In genomic region chr3:158205994-158206393, GRCh38 we compare ENCODE assay signal across 19 cellular contexts.
DNase-seq lines count a peak whose midpoint lies in the region; ATAC-seq, FAIRE-seq and TF ChIP-seq lines count a peak whose summit lies in the region.
"Had no signal": no experiment of that assay in that cellular context is flagged by ENCODE, and none has a peak within 500 bp of the region (broad histone marks: within the 10 kb centered on the region; RNA-seq: fewer than 3 reads in every experiment).

No MANE protein-coding gene starts in this region.

- no peaks in the 10 kb centered on the region for H3K9me1 ChIP-seq in K562 (ENCODE audit: control insufficient read depth, insufficient read depth, low read length)

- H2AFZ ChIP-seq in K562 (ENCODE audit: low read depth, low read length) = no peak overlapping the region

- ATAC-seq in GM18870 (IDR thresholded peaks at IDR 0.05; ENCODE audit: unreplicated experiment) (peak; percentile 72), GM21447 (IDR thresholded peaks at IDR 0.05; ENCODE audit: unreplicated experiment) (peak; percentile 56), HG02884 (IDR thresholded peaks at IDR 0.05; ENCODE audit: unreplicated experiment) (peak; percentile 76), K562 (no peak), foreskin keratinocyte (no peak)
- ATAC-seq: activated CD8-positive, alpha-beta memory T cell treated with anti-CD3 and anti-CD28 coated beads, Interleukin-2, amount 10 ng/mL, durations not matched to agents 7 days and 5 days; left ventricle myocardium superior had no signal

- H3K27me3 ChIP-seq in K562 (ENCODE audit: control insufficient read depth in 2 of 2, insufficient read depth in 2 of 2, low read length in 2 of 2) (no peaks in the 10 kb centered on the region), foreskin keratinocyte (no peaks in the 10 kb centered on the region)
- H3K27me3 ChIP-seq: cardiac muscle cell, esophagus muscularis mucosa, testis had no signal

- H3K79me2 ChIP-seq in K562 (ENCODE audit: control insufficient read depth, insufficient read depth, low read length) = peaks cover 6% of the 10 kb centered on the region; the same call in 1 of the 3 replicates

- TF ChIP-seq CTCF in K562 (IDR thresholded peaks at IDR 0.05 in 2 of 3, conservative IDR thresholded peaks at IDR 0.05 in 1 of 3; ENCODE audit: insufficient read depth in 2 of 3, low read depth in 1 of 3, low read length in 3 of 3) (no peak), foreskin keratinocyte (conservative IDR thresholded peaks at IDR 0.05) (no peak)

- no peak overlapping the region for H3K9ac ChIP-seq in K562 (ENCODE audit: insufficient read depth in 1 of 2, low read depth in 2 of 2, low read length in 2 of 2)

- intact Hi-C loops in K562 (cut with micrococcal nuclease) = no loop called here

- H3K36me3 ChIP-seq in K562 (ENCODE audit: control insufficient read depth, insufficient read depth, low read length) = no peaks in the 10 kb centered on the region
- H3K36me3 ChIP-seq: cardiac muscle cell, esophagus muscularis mucosa had no signal

- no peak for DNase-seq in K562 (ENCODE audit: extremely low read depth in 1 of 4, low spot score in 3 of 4)
- no peak for DNase-seq in activated CD8-positive, alpha-beta memory T cell treated with anti-CD3 and anti-CD28 coated beads, Interleukin-2, amount 50 U/mL, for 48 hours
- no peak for DNase-seq in stimulated activated naive CD4-positive, alpha-beta T cell (lab: John Stamatoyannopoulos, UW)
- no peak for DNase-seq in foreskin keratinocyte
- no peak for DNase-seq in OCI-M1 (lab: John Stamatoyannopoulos, UW)
- DNase-seq: activated CD4-positive, alpha-beta T cell treated with anti-CD3 and anti-CD28 coated beads for 1 hour; activated CD8-positive, alpha-beta memory T cell treated with anti-CD3 and anti-CD28 coated beads, Interleukin-2, amount 10 ng/mL, durations not matched to agents 7 days and 5 days; effector CD4-positive, alpha-beta T cell; GOT3; immature natural killer cell; left ventricle myocardium superior; NCI-H2029; NCI-H446; testis had no signal

- WGBS in K562 (ENCODE audit: insufficient coverage, low coverage, missing lambda C conversion rate) = 81% methylated on average over 2 of the region's 2 CpGs

- in situ Hi-C loops in K562 (cut with MboI) = no loop called here

- H3K27ac ChIP-seq in K562 (ENCODE audit: extremely low read depth, low read depth, low read length) (no peak overlapping the region), foreskin keratinocyte (no peak overlapping the region)
- H3K27ac ChIP-seq: cardiac muscle cell, esophagus muscularis mucosa, testis had no signal

- POLR2A ChIA-PET in K562 (lab: Yijun Ruan, JAX) = interaction anchor here (0.9 kb wide), 1 partner anchor 7 kb away, joined by 3 read pairs; no protein-coding TSS in a partner anchor

- H3K4me2 ChIP-seq in K562 (ENCODE audit: insufficient read depth, low read length) = no peak overlapping the region

- BruUV-seq in K562 (replicated peaks; lab: Mats Ljungman, UMichigan) = no TSS peak

- TF ChIP-seq RAD21 in K562 (CRISPR knock-in tag; conservative IDR thresholded peaks at IDR 0.05 in 1 of 2, IDR thresholded peaks at IDR 0.05 in 1 of 2) = no peak

- FAIRE-seq in K562 (lab: Jason Lieb, UNC) = no peak

- TF ChIP-seq POLR2A in K562 (conservative IDR thresholded peaks at IDR 0.05) = no peak

- H3K4me1 ChIP-seq in K562 (replicated peaks in 1 of 2; ENCODE audit: control insufficient read depth in 2 of 2, insufficient read depth in 2 of 2, low read length in 2 of 2) (no peaks in the 10 kb centered on the region), foreskin keratinocyte (no peaks in the 10 kb centered on the region)
- H3K4me1 ChIP-seq: esophagus muscularis mucosa, testis had no signal

- H4K20me1 ChIP-seq in K562 (replicated peaks; ENCODE audit: control insufficient read depth, insufficient read depth, low read length) = no peaks in the 10 kb centered on the region

- CTCF ChIA-PET in K562 (lab: Yijun Ruan, JAX; ENCODE audit: low intra/inter-chr PET ratio) = no interaction called here

- no peak for TF ChIP-seq EP300 in K562 (IDR thresholded peaks at IDR 0.05; ENCODE audit: low read length)

- no peak overlapping the region for H3K4me3 ChIP-seq in K562
- H3K4me3 ChIP-seq: cardiac muscle cell, esophagus muscularis mucosa, testis had no signal

- peaks cover 4% of the 10 kb centered on the region; the same call in 1 of the 2 replicates for H3K9me3 ChIP-seq in K562 (replicated peaks; ENCODE audit: control insufficient read depth, insufficient read depth, low read depth, low read length)
- H3K9me3 ChIP-seq: testis had no signal

TF ChIP-seq in K562, 482 proteins besides CTCF, POLR2A, EP300 and RAD21:
- TF ChIP-seq SMAD4 (CRISPR knock-in tag; conservative IDR thresholded peaks at IDR 0.05) (no peak), HMBOX1 (IDR thresholded peaks at IDR 0.05) (peak; percentile 54; the same call in 1 of the 2 replicates)

Comparison
In these comparisons a context has a peak if more than half of its experiments do, and no peak if none do; other contexts are left out.
1. ATAC-seq: peak in GM18870 (single experiment), GM21447 (single experiment) and HG02884 (single experiment); none in K562 (single experiment) and foreskin keratinocyte (single experiment).